ENCODE assay signal across 1 cellular context in the genomic region with DNA sequence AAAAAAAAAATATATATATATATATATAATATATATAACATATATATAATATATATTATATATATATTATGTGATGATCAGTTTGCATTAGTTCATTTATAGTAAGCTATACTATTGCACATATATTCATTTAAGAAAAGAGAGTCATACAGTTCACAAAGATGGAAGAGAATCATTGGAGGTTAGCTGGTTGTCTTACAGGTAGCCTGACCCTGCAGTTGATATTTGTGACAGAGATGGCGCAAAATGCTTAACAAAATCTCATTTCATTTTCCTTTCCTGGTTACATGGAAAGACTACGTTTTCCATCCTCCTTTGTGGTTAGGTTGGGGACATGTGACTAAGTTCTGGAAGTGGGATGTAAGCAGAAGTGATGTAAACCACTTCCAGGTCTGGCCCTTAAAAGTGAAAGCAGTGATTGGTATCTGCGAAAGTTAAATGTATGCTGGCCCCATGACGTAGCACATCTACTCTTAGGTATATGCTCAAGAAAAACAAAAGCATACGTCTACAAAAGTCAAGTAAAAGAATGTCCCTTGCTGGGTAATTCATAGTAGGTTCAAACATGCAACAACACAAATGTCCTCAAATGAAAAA.
TF ChIP-seq lines count a peak whose summit lies in the region.

No MANE protein-coding gene starts in this region.

TF ChIP-seq in K562, 482 proteins besides CTCF, POLR2A, EP300 and RAD21 (continued from another document and continues in another):
- TF ChIP-seq, protein P1, sequence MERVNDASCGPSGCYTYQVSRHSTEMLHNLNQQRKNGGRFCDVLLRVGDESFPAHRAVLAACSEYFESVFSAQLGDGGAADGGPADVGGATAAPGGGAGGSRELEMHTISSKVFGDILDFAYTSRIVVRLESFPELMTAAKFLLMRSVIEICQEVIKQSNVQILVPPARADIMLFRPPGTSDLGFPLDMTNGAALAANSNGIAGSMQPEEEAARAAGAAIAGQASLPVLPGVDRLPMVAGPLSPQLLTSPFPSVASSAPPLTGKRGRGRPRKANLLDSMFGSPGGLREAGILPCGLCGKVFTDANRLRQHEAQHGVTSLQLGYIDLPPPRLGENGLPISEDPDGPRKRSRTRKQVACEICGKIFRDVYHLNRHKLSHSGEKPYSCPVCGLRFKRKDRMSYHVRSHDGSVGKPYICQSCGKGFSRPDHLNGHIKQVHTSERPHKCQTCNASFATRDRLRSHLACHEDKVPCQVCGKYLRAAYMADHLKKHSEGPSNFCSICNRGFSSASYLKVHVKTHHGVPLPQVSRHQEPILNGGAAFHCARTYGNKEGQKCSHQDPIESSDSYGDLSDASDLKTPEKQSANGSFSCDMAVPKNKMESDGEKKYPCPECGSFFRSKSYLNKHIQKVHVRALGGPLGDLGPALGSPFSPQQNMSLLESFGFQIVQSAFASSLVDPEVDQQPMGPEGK (CRISPR knock-in tag; IDR thresholded peaks at IDR 0.05; ENCODE audit: borderline replicate concordance), result no peak
- peak; percentile 37; the same call in 1 of the 2 replicates for TF ChIP-seq MAFK (IDR thresholded peaks at IDR 0.05; ENCODE audit: low read length)
- TF ChIP-seq SREBF1 (IDR thresholded peaks at IDR 0.05; ENCODE audit: borderline replicate concordance, low read depth, low read length), result no peak
- peak; percentile 66 for TF ChIP-seq HCFC1 (IDR thresholded peaks at IDR 0.05; ENCODE audit: low read depth, low read length)
- TF ChIP-seq HSF4 (CRISPR knock-in tag; IDR thresholded peaks at IDR 0.05; ENCODE audit: borderline replicate concordance), result no peak
- no peak for TF ChIP-seq ZNF232 (CRISPR knock-in tag; IDR thresholded peaks at IDR 0.05)
- TF ChIP-seq SMARCE1 (IDR thresholded peaks at IDR 0.05), result peak; percentile 39; the same call in 1 of the 2 replicates
- no peak for TF ChIP-seq ZNF584 (CRISPR knock-in tag; IDR thresholded peaks at IDR 0.05; ENCODE audit: low read depth)
- TF ChIP-seq, protein P2, sequence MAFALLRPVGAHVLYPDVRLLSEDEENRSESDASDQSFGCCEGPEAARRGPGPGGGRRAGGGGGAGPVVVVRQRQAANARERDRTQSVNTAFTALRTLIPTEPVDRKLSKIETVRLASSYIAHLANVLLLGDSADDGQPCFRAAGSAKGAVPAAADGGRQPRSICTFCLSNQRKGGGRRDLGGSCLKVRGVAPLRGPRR (CRISPR knock-in tag; IDR thresholded peaks at IDR 0.05), result no peak
- TF ChIP-seq CTBP1 (IDR thresholded peaks at IDR 0.05; ENCODE audit: borderline replicate concordance), result peak; percentile 70; the same call in 1 of the 2 replicates
- TF ChIP-seq, protein P3, sequence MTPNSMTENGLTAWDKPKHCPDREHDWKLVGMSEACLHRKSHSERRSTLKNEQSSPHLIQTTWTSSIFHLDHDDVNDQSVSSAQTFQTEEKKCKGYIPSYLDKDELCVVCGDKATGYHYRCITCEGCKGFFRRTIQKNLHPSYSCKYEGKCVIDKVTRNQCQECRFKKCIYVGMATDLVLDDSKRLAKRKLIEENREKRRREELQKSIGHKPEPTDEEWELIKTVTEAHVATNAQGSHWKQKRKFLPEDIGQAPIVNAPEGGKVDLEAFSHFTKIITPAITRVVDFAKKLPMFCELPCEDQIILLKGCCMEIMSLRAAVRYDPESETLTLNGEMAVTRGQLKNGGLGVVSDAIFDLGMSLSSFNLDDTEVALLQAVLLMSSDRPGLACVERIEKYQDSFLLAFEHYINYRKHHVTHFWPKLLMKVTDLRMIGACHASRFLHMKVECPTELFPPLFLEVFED (CRISPR knock-in tag; conservative IDR thresholded peaks at IDR 0.05), result no peak
- no peak for TF ChIP-seq TSC22D4 (tag; IDR thresholded peaks at IDR 0.05)
- TF ChIP-seq, protein P4, sequence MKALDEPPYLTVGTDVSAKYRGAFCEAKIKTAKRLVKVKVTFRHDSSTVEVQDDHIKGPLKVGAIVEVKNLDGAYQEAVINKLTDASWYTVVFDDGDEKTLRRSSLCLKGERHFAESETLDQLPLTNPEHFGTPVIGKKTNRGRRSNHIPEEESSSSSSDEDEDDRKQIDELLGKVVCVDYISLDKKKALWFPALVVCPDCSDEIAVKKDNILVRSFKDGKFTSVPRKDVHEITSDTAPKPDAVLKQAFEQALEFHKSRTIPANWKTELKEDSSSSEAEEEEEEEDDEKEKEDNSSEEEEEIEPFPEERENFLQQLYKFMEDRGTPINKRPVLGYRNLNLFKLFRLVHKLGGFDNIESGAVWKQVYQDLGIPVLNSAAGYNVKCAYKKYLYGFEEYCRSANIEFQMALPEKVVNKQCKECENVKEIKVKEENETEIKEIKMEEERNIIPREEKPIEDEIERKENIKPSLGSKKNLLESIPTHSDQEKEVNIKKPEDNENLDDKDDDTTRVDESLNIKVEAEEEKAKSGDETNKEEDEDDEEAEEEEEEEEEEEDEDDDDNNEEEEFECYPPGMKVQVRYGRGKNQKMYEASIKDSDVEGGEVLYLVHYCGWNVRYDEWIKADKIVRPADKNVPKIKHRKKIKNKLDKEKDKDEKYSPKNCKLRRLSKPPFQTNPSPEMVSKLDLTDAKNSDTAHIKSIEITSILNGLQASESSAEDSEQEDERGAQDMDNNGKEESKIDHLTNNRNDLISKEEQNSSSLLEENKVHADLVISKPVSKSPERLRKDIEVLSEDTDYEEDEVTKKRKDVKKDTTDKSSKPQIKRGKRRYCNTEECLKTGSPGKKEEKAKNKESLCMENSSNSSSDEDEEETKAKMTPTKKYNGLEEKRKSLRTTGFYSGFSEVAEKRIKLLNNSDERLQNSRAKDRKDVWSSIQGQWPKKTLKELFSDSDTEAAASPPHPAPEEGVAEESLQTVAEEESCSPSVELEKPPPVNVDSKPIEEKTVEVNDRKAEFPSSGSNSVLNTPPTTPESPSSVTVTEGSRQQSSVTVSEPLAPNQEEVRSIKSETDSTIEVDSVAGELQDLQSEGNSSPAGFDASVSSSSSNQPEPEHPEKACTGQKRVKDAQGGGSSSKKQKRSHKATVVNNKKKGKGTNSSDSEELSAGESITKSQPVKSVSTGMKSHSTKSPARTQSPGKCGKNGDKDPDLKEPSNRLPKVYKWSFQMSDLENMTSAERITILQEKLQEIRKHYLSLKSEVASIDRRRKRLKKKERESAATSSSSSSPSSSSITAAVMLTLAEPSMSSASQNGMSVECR (CRISPR knock-in tag; IDR thresholded peaks at IDR 0.05), result no peak
- no peak for TF ChIP-seq TGIF2 (CRISPR knock-in tag; IDR thresholded peaks at IDR 0.05)
- no peak for TF ChIP-seq STAG1 (CRISPR knock-in tag; IDR thresholded peaks at IDR 0.05; ENCODE audit: borderline replicate concordance)
- TF ChIP-seq ZNF324 (CRISPR knock-in tag; IDR thresholded peaks at IDR 0.05), result no peak
- TF ChIP-seq, protein P5, sequence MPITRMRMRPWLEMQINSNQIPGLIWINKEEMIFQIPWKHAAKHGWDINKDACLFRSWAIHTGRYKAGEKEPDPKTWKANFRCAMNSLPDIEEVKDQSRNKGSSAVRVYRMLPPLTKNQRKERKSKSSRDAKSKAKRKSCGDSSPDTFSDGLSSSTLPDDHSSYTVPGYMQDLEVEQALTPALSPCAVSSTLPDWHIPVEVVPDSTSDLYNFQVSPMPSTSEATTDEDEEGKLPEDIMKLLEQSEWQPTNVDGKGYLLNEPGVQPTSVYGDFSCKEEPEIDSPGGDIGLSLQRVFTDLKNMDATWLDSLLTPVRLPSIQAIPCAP (CRISPR knock-in tag; IDR thresholded peaks at IDR 0.05; ENCODE audit: borderline replicate concordance), result no peak
- TF ChIP-seq ZBTB8A (IDR thresholded peaks at IDR 0.05; ENCODE audit: partially characterized antibody), result no peak
- no peak for TF ChIP-seq PHB2 (IDR thresholded peaks at IDR 0.05; ENCODE audit: low read depth)
- TF ChIP-seq MEF2A (IDR thresholded peaks at IDR 0.05; ENCODE audit: control insufficient read depth, low read depth, low read length), result no peak
- no peak for TF ChIP-seq CHD1 (IDR thresholded peaks at IDR 0.05; ENCODE audit: low read length)
- TF ChIP-seq KLF6 (CRISPR knock-in tag; IDR thresholded peaks at IDR 0.05; ENCODE audit: borderline replicate concordance), result no peak
- TF ChIP-seq, protein P6, sequence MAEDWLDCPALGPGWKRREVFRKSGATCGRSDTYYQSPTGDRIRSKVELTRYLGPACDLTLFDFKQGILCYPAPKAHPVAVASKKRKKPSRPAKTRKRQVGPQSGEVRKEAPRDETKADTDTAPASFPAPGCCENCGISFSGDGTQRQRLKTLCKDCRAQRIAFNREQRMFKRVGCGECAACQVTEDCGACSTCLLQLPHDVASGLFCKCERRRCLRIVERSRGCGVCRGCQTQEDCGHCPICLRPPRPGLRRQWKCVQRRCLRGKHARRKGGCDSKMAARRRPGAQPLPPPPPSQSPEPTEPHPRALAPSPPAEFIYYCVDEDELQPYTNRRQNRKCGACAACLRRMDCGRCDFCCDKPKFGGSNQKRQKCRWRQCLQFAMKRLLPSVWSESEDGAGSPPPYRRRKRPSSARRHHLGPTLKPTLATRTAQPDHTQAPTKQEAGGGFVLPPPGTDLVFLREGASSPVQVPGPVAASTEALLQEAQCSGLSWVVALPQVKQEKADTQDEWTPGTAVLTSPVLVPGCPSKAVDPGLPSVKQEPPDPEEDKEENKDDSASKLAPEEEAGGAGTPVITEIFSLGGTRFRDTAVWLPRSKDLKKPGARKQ (CRISPR knock-in tag; IDR thresholded peaks at IDR 0.05), result no peak
- TF ChIP-seq EWSR1 (IDR thresholded peaks at IDR 0.05; ENCODE audit: borderline replicate concordance, low read depth, partially characterized antibody), result no peak
- TF ChIP-seq, protein P7, sequence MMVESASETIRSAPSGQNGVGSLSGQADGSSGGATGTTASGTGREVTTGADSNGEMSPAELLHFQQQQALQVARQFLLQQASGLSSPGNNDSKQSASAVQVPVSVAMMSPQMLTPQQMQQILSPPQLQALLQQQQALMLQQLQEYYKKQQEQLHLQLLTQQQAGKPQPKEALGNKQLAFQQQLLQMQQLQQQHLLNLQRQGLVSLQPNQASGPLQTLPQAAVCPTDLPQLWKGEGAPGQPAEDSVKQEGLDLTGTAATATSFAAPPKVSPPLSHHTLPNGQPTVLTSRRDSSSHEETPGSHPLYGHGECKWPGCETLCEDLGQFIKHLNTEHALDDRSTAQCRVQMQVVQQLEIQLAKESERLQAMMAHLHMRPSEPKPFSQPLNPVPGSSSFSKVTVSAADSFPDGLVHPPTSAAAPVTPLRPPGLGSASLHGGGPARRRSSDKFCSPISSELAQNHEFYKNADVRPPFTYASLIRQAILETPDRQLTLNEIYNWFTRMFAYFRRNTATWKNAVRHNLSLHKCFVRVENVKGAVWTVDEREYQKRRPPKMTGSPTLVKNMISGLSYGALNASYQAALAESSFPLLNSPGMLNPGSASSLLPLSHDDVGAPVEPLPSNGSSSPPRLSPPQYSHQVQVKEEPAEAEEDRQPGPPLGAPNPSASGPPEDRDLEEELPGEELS (CRISPR knock-in tag; IDR thresholded peaks at IDR 0.05; ENCODE audit: borderline replicate concordance), result no peak
- TF ChIP-seq U2AF1 (optimal IDR thresholded peaks at IDR 0.05; ENCODE audit: low read depth, low read length), result no peak
- no peak for TF ChIP-seq HNRNPK (IDR thresholded peaks at IDR 0.05; ENCODE audit: low read depth, low read length, poor library complexity, severe bottlenecking)
- TF ChIP-seq NFRKB (IDR thresholded peaks at IDR 0.05; ENCODE audit: low read depth), result no peak
- TF ChIP-seq RUNX1 (IDR thresholded peaks at IDR 0.05; ENCODE audit: low read depth), result no peak
- no peak for TF ChIP-seq ZEB2 (IDR thresholded peaks at IDR 0.05)
- no peak for TF ChIP-seq ZNF696 (CRISPR knock-in tag; conservative IDR thresholded peaks at IDR 0.05)
- no peak for TF ChIP-seq ZNF354B (CRISPR knock-in tag; IDR thresholded peaks at IDR 0.05)
- no peak for TF ChIP-seq SRSF3 (IDR thresholded peaks at IDR 0.05; ENCODE audit: insufficient read depth, low read length)
- no peak for TF ChIP-seq STAT5B (CRISPR knock-in tag; IDR thresholded peaks at IDR 0.05)
- TF ChIP-seq, protein P8, sequence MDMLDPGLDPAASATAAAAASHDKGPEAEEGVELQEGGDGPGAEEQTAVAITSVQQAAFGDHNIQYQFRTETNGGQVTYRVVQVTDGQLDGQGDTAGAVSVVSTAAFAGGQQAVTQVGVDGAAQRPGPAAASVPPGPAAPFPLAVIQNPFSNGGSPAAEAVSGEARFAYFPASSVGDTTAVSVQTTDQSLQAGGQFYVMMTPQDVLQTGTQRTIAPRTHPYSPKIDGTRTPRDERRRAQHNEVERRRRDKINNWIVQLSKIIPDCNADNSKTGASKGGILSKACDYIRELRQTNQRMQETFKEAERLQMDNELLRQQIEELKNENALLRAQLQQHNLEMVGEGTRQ (CRISPR knock-in tag; IDR thresholded peaks at IDR 0.05), result peak; percentile 81
- no peak for TF ChIP-seq GATAD2B (IDR thresholded peaks at IDR 0.05; ENCODE audit: borderline replicate concordance)
- TF ChIP-seq, protein P9, sequence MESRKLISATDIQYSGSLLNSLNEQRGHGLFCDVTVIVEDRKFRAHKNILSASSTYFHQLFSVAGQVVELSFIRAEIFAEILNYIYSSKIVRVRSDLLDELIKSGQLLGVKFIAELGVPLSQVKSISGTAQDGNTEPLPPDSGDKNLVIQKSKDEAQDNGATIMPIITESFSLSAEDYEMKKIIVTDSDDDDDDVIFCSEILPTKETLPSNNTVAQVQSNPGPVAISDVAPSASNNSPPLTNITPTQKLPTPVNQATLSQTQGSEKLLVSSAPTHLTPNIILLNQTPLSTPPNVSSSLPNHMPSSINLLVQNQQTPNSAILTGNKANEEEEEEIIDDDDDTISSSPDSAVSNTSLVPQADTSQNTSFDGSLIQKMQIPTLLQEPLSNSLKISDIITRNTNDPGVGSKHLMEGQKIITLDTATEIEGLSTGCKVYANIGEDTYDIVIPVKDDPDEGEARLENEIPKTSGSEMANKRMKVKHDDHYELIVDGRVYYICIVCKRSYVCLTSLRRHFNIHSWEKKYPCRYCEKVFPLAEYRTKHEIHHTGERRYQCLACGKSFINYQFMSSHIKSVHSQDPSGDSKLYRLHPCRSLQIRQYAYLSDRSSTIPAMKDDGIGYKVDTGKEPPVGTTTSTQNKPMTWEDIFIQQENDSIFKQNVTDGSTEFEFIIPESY (CRISPR knock-in tag; IDR thresholded peaks at IDR 0.05), result no peak
- TF ChIP-seq MTA1 (IDR thresholded peaks at IDR 0.05; ENCODE audit: borderline replicate concordance), result no peak
- TF ChIP-seq CCNT2 (IDR thresholded peaks at IDR 0.05; ENCODE audit: borderline replicate concordance, extremely low read depth, insufficient read length, low read depth, low read length), result no peak
- no peak for TF ChIP-seq RBM15 (IDR thresholded peaks at IDR 0.05; ENCODE audit: insufficient read depth, low read length)
- TF ChIP-seq ZNF217 (CRISPR knock-in tag; IDR thresholded peaks at IDR 0.05), result no peak
- TF ChIP-seq, protein P10, sequence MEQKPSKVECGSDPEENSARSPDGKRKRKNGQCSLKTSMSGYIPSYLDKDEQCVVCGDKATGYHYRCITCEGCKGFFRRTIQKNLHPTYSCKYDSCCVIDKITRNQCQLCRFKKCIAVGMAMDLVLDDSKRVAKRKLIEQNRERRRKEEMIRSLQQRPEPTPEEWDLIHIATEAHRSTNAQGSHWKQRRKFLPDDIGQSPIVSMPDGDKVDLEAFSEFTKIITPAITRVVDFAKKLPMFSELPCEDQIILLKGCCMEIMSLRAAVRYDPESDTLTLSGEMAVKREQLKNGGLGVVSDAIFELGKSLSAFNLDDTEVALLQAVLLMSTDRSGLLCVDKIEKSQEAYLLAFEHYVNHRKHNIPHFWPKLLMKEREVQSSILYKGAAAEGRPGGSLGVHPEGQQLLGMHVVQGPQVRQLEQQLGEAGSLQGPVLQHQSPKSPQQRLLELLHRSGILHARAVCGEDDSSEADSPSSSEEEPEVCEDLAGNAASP (IDR thresholded peaks at IDR 0.05), result no peak
